Comparison of ENCODE assay signal across 1 cellular context in the genomic region with DNA sequence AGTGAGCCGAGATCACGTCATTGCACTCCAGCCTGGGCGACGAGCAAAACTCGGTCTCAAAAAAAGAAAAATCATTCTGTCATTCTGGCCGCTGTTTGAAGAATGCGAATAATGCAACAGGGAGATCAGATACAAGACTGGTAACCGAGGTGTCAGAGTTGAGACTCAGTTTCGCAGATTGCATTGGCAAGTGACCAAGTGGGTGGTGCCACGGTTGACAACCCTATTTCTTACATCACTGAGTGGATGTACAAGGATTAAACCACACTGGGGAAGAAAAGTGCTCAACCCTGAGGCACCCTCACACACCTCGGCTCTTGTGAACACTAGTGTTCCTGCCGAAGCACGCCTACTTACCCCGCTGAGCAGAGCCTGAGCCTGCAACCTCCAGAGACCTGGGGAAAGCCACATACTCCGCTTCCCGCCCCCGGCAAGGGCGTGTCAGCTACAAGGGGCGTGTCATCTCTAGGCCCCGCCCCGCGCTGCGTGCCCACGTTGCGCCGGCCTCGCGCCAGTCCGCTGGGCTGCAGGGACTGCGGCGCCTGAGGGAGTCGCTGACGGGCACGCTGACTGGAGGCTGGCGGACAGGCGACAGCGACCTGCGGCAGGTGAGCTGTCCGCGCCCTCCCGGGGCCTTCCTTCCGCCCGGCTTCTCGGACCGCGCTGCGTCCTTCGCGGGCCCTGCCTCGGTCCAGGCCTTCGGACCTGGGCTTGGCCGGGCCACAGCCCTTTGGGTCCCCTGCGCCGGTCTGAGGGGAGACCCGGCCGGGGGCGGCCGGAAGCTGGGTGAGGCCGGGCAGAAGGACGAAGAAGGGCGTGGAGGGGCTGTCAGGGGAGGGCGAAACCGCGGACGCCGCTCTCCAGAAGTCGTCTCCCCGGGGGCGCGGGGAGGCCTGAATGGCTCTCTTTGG.
TF ChIP-seq lines count a peak whose summit lies in the region.

A gene with protein sequence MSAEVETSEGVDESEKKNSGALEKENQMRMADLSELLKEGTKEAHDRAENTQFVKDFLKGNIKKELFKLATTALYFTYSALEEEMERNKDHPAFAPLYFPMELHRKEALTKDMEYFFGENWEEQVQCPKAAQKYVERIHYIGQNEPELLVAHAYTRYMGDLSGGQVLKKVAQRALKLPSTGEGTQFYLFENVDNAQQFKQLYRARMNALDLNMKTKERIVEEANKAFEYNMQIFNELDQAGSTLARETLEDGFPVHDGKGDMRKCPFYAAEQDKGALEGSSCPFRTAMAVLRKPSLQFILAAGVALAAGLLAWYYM (plus strand): TSS at position 519 of the 911 bp plus-strand sequence. CDS start 29,127 bp downstream, outside the sequence.

TF ChIP-seq in WTC11, 78 proteins besides CTCF, POLR2A, EP300 and RAD21 (continued from another document):
- TF ChIP-seq, protein P1, sequence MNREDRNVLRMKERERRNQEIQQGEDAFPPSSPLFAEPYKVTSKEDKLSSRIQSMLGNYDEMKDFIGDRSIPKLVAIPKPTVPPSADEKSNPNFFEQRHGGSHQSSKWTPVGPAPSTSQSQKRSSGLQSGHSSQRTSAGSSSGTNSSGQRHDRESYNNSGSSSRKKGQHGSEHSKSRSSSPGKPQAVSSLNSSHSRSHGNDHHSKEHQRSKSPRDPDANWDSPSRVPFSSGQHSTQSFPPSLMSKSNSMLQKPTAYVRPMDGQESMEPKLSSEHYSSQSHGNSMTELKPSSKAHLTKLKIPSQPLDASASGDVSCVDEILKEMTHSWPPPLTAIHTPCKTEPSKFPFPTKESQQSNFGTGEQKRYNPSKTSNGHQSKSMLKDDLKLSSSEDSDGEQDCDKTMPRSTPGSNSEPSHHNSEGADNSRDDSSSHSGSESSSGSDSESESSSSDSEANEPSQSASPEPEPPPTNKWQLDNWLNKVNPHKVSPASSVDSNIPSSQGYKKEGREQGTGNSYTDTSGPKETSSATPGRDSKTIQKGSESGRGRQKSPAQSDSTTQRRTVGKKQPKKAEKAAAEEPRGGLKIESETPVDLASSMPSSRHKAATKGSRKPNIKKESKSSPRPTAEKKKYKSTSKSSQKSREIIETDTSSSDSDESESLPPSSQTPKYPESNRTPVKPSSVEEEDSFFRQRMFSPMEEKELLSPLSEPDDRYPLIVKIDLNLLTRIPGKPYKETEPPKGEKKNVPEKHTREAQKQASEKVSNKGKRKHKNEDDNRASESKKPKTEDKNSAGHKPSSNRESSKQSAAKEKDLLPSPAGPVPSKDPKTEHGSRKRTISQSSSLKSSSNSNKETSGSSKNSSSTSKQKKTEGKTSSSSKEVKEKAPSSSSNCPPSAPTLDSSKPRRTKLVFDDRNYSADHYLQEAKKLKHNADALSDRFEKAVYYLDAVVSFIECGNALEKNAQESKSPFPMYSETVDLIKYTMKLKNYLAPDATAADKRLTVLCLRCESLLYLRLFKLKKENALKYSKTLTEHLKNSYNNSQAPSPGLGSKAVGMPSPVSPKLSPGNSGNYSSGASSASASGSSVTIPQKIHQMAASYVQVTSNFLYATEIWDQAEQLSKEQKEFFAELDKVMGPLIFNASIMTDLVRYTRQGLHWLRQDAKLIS (CRISPR knock-in tag; IDR thresholded peaks at IDR 0.05; ENCODE audit: borderline replicate concordance) = no peak
- TF ChIP-seq OVOL2 (CRISPR knock-in tag; IDR thresholded peaks at IDR 0.05; ENCODE audit: borderline replicate concordance) (no peak), ZNF416 (CRISPR knock-in tag; IDR thresholded peaks at IDR 0.05) (no peak), ATF1 (CRISPR knock-in tag; IDR thresholded peaks at IDR 0.05) (no peak), SP1 (CRISPR knock-in tag; conservative IDR thresholded peaks at IDR 0.05) (peak; percentile 99), SOX15 (CRISPR knock-in tag; IDR thresholded peaks at IDR 0.05) (no peak), FOXJ3 (CRISPR knock-in tag; IDR thresholded peaks at IDR 0.05; ENCODE audit: borderline replicate concordance) (no peak), MYBL2 (CRISPR knock-in tag; IDR thresholded peaks at IDR 0.05) (peak; percentile 95), NFE2L1 (CRISPR knock-in tag; IDR thresholded peaks at IDR 0.05) (peak; percentile 96; the same call in 1 of the 2 replicates), NR2C2 (CRISPR knock-in tag; IDR thresholded peaks at IDR 0.05) (0 out of 2 replicates have a peak, but pooled peaks have one; percentile 39)
- TF ChIP-seq, protein P2, sequence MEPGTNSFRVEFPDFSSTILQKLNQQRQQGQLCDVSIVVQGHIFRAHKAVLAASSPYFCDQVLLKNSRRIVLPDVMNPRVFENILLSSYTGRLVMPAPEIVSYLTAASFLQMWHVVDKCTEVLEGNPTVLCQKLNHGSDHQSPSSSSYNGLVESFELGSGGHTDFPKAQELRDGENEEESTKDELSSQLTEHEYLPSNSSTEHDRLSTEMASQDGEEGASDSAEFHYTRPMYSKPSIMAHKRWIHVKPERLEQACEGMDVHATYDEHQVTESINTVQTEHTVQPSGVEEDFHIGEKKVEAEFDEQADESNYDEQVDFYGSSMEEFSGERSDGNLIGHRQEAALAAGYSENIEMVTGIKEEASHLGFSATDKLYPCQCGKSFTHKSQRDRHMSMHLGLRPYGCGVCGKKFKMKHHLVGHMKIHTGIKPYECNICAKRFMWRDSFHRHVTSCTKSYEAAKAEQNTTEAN (CRISPR knock-in tag; IDR thresholded peaks at IDR 0.05) = peak; percentile 98
- TF ChIP-seq, protein P3, sequence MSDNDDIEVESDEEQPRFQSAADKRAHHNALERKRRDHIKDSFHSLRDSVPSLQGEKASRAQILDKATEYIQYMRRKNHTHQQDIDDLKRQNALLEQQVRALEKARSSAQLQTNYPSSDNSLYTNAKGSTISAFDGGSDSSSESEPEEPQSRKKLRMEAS (CRISPR knock-in tag; IDR thresholded peaks at IDR 0.05) = peak; percentile 99
